Comparison of ENCODE assay signal across 1 cellular context in genomic region chr10:79067241-79068202, GRCh38.
TF ChIP-seq lines count a peak whose summit lies in the region.

No MANE protein-coding gene starts in this region.

TF ChIP-seq in HepG2, 621 proteins besides CTCF, POLR2A, EP300 and RAD21 (continued from another document and continues in another):
- TF ChIP-seq RBM22 (optimal IDR thresholded peaks at IDR 0.05; ENCODE audit: low read length) (no peak), ZNF770 (CRISPR knock-in tag; IDR thresholded peaks at IDR 0.05) (no peak), TBX3 (IDR thresholded peaks at IDR 0.05; ENCODE audit: borderline replicate concordance) (peak; percentile 47; the same call in 1 of the 2 replicates), ZHX2 (IDR thresholded peaks at IDR 0.05; ENCODE audit: low read depth) (0 out of 2 replicates have a peak, but pooled peaks have one; percentile 35), ZHX2 (CRISPR knock-in tag; IDR thresholded peaks at IDR 0.05; ENCODE audit: borderline replicate concordance) (no peak), ZNF264 (CRISPR knock-in tag; IDR thresholded peaks at IDR 0.05) (no peak), RXRA (CRISPR knock-in tag; IDR thresholded peaks at IDR 0.05) (peak; percentile 7; the same call in 1 of the 2 replicates), GZF1 (CRISPR knock-in tag; IDR thresholded peaks at IDR 0.05) (no peak), FOXO4 (CRISPR knock-in tag; conservative IDR thresholded peaks at IDR 0.05) (no peak), ZNF570 (CRISPR knock-in tag; IDR thresholded peaks at IDR 0.05; ENCODE audit: borderline replicate concordance) (no peak), MTF2 (CRISPR knock-in tag; IDR thresholded peaks at IDR 0.05; ENCODE audit: borderline replicate concordance) (no peak), ZNF740 (CRISPR knock-in tag; IDR thresholded peaks at IDR 0.05) (peak; percentile 67), AHDC1 (CRISPR knock-in tag; IDR thresholded peaks at IDR 0.05; ENCODE audit: borderline replicate concordance) (peak; percentile 61; the same call in 1 of the 2 replicates), ZNF441 (CRISPR knock-in tag; IDR thresholded peaks at IDR 0.05; ENCODE audit: borderline replicate concordance) (no peak), ZBTB42 (CRISPR knock-in tag; IDR thresholded peaks at IDR 0.05) (no peak), ZNF691 (CRISPR knock-in tag; IDR thresholded peaks at IDR 0.05; ENCODE audit: borderline replicate concordance, low read depth) (peak; percentile 33; the same call in 1 of the 2 replicates), ERF (CRISPR knock-in tag; IDR thresholded peaks at IDR 0.05) (peak; percentile 63; the same call in 1 of the 2 replicates), MYNN (CRISPR knock-in tag; IDR thresholded peaks at IDR 0.05; ENCODE audit: low read depth) (no peak), TCF7 (IDR thresholded peaks at IDR 0.05; ENCODE audit: low read depth) (peak; percentile 18; the same call in 1 of the 2 replicates), ZFP36L2 (CRISPR knock-in tag; IDR thresholded peaks at IDR 0.05) (no peak), FOXP4 (CRISPR knock-in tag; IDR thresholded peaks at IDR 0.05) (no peak), ZNF790 (CRISPR knock-in tag; IDR thresholded peaks at IDR 0.05; ENCODE audit: borderline replicate concordance) (peak; percentile 32; the same call in 1 of the 2 replicates), ZFP37 (CRISPR knock-in tag; IDR thresholded peaks at IDR 0.05; ENCODE audit: borderline replicate concordance) (no peak), KAT2B (IDR thresholded peaks at IDR 0.05; ENCODE audit: borderline replicate concordance, low read depth, low read length) (no peak), HMGXB3 (CRISPR knock-in tag; IDR thresholded peaks at IDR 0.05; ENCODE audit: borderline replicate concordance) (no peak), ZNF234 (CRISPR knock-in tag; conservative IDR thresholded peaks at IDR 0.05) (no peak), CHD4 (IDR thresholded peaks at IDR 0.05; ENCODE audit: borderline replicate concordance, low read length) (no peak), ATF5 (CRISPR knock-in tag; IDR thresholded peaks at IDR 0.05; ENCODE audit: low read depth) (no peak), ZNF549 (CRISPR knock-in tag; IDR thresholded peaks at IDR 0.05) (no peak)
